Comparison of ENCODE assay signal across 22 cellular contexts in genomic region chr3:58326267-58326932, GRCh38. TPM values are rescaled to one million over a fixed set of nuclear protein-coding genes. Genes with fewer than 3 reads are reported as not detected.
A peak's percentile ranks its signal among the peaks of the same experiment; 100 is the strongest.
DNase-seq lines count a peak whose midpoint lies in the region; ATAC-seq and TF ChIP-seq lines count a peak whose summit lies in the region.
"Had no signal": no experiment of that assay in that cellular context is flagged by ENCODE, and none has a peak within 500 bp of the region (broad histone marks: within the 10 kb centered on the region; RNA-seq: fewer than 3 reads in every experiment).

No MANE protein-coding gene starts in this region.

- H4K20me1 ChIP-seq in OCI-LY1 (ENCODE audit: insufficient read depth, low read length) (no peaks in the 10 kb centered on the region), MM.1S (ENCODE audit: insufficient read depth, low read length) (no peaks in the 10 kb centered on the region)

- intact Hi-C loops in activated CD4-positive, alpha-beta T cell treated with anti-CD3 and anti-CD28 coated beads, Interleukin-2, amount 10 ng/mL, durations not matched to agents 24 days and 14 days (cut with micrococcal nuclease), result no loop called here
- intact Hi-C loops in right cardiac atrium (cut with DNase I), result loop anchor here in 2 of 4 donors (5.0 to 10.0 kb wide), 2 partner anchors 86 to 168 kb away; partner anchors contain the start of gene KCTD6 (in 1 of the 2)

- DNase-seq in activated CD4-positive, alpha-beta T cell treated with anti-CD3 and anti-CD28 coated beads, Interleukin-2, amount 10 ng/mL, durations not matched to agents 24 days and 14 days, result no peak
- DNase-seq in activated CD4-positive, alpha-beta T cell treated with anti-CD3 and anti-CD28 coated beads for 1 hour, result no peak
- DNase-seq in chondrocyte (ENCODE audit: low spot score), result no peak
- DNase-seq in right cardiac atrium, result no peak
- DNase-seq in left lobe of liver (ENCODE audit: low spot score), result no peak
- no peak for DNase-seq in MM.1S
- DNase-seq: activated CD4-positive, alpha-beta T cell treated with anti-CD3 and anti-CD28 coated beads for 48 hours; activated CD8-positive, alpha-beta memory T cell treated with anti-CD3 and anti-CD28 coated beads, Interleukin-2, amount 50 U/mL, for 4 hours; activated gamma-delta T cell treated with Interleukin-2 at 50 U/mL for 16 hours; central memory CD4-positive, alpha-beta T cell; DND-41; KG1; left cardiac atrium; NCI-H1694; NCI-H2171 treated with DMSO at 0.1 percent for 48 hours; posterior cingulate gyrus; tibial artery had no signal

- no peak overlapping the region for H3K4me3 Mint-ChIP-seq in activated CD4-positive, alpha-beta T cell treated with anti-CD3 and anti-CD28 coated beads, Interleukin-2, amount 10 ng/mL, durations not matched to agents 24 days and 14 days
- no peak overlapping the region for H3K4me3 Mint-ChIP-seq in chondrocyte (ENCODE audit: unreplicated experiment)
- no peak overlapping the region for H3K4me3 Mint-ChIP-seq in stimulated activated memory B cell treated with anti-CD40 and anti-IgM and Interleukin-4, amounts not matched to agents 10 μg/mL and 1 μg/mL and 100 μg/mL, for 72 hours
- H3K4me3 Mint-ChIP-seq: natural killer cell treated with Interleukin-12 subunit alpha and Interleukin-12 subunit beta and Interleukin-15 and Interleukin-18, amount 100 ng/mL, for 72 hours had no signal

- H3K9me2 ChIP-seq in OCI-LY1 (ENCODE audit: low read depth, low read length) (no peaks in the 10 kb centered on the region), MM.1S (replicated peaks; ENCODE audit: insufficient read depth, low read length) (no peaks in the 10 kb centered on the region)

- H3F3A ChIP-seq in OCI-LY1 (ENCODE audit: insufficient read depth, low read length), result peaks cover 5% of the 10 kb centered on the region; the same call in 1 of the 2 replicates
- no peaks in the 10 kb centered on the region for H3F3A ChIP-seq in MM.1S (ENCODE audit: insufficient read depth, low read length)

- no peak for ATAC-seq in stimulated activated memory B cell treated with anti-CD40 and anti-IgM and Interleukin-4, amounts not matched to agents 10 μg/mL and 1 μg/mL and 100 μg/mL, for 72 hours
- ATAC-seq in right cardiac atrium (no peak), left lobe of liver (no peak)
- ATAC-seq: natural killer cell treated with Interleukin-12 subunit alpha and Interleukin-12 subunit beta and Interleukin-15 and Interleukin-18, amount 100 ng/mL, for 72 hours; Right ventricle myocardium inferior had no signal

- WGBS in right cardiac atrium, result 93% methylated on average over 10 of the region's 10 CpGs

- H3K27ac Mint-ChIP-seq in activated CD4-positive, alpha-beta T cell treated with anti-CD3 and anti-CD28 coated beads, Interleukin-2, amount 10 ng/mL, durations not matched to agents 24 days and 14 days, result peak overlapping the region; percentile 47
- peak overlapping the region; percentile 32 for H3K27ac Mint-ChIP-seq in chondrocyte (ENCODE audit: unreplicated experiment)
- peak overlapping the region; percentile 93 for H3K27ac Mint-ChIP-seq in stimulated activated memory B cell treated with anti-CD40 and anti-IgM and Interleukin-4, amounts not matched to agents 10 μg/mL and 1 μg/mL and 100 μg/mL, for 72 hours
- H3K27ac Mint-ChIP-seq: natural killer cell treated with Interleukin-12 subunit alpha and Interleukin-12 subunit beta and Interleukin-15 and Interleukin-18, amount 100 ng/mL, for 72 hours had no signal

- no peak overlapping the region for H3K4me3 ChIP-seq in OCI-LY1 (ENCODE audit: low read depth, low read length, poor library complexity, severe bottlenecking)
- H3K4me3 ChIP-seq in right cardiac atrium (ENCODE audit: low read length), result no peak overlapping the region
- no peak overlapping the region for H3K4me3 ChIP-seq in MM.1S (ENCODE audit: low read length)
- H3K4me3 ChIP-seq: GM12878, tibial artery had no signal

- peaks cover 64% of the 10 kb centered on the region for H3K4me1 ChIP-seq in OCI-LY1 (ENCODE audit: insufficient read depth, low read length, severe bottlenecking)
- H3K4me1 ChIP-seq in right cardiac atrium (ENCODE audit: control insufficient read depth, insufficient read depth, low read length), result no peaks in the 10 kb centered on the region
- peaks cover 9% of the 10 kb centered on the region for H3K4me1 ChIP-seq in MM.1S (ENCODE audit: low read length)

- H3K9ac ChIP-seq in OCI-LY1 (ENCODE audit: low read length) (no peak overlapping the region), MM.1S (ENCODE audit: low read length) (no peak overlapping the region)

- no peaks in the 10 kb centered on the region for H3K27me3 Mint-ChIP-seq in activated CD4-positive, alpha-beta T cell treated with anti-CD3 and anti-CD28 coated beads, Interleukin-2, amount 10 ng/mL, durations not matched to agents 24 days and 14 days
- H3K27me3 Mint-ChIP-seq in chondrocyte (ENCODE audit: low read depth), result no peaks in the 10 kb centered on the region
- no peaks in the 10 kb centered on the region for H3K27me3 Mint-ChIP-seq in stimulated activated memory B cell treated with anti-CD40 and anti-IgM and Interleukin-4, amounts not matched to agents 10 μg/mL and 1 μg/mL and 100 μg/mL, for 72 hours
- H3K27me3 Mint-ChIP-seq: natural killer cell treated with Interleukin-12 subunit alpha and Interleukin-12 subunit beta and Interleukin-15 and Interleukin-18, amount 100 ng/mL, for 72 hours had no signal

- peaks cover 7% of the 10 kb centered on the region for H3K36me3 Mint-ChIP-seq in activated CD4-positive, alpha-beta T cell treated with anti-CD3 and anti-CD28 coated beads, Interleukin-2, amount 10 ng/mL, durations not matched to agents 24 days and 14 days (ENCODE audit: low read depth)
- no peaks in the 10 kb centered on the region for H3K36me3 Mint-ChIP-seq in chondrocyte (ENCODE audit: low read depth)
- H3K36me3 Mint-ChIP-seq in stimulated activated memory B cell treated with anti-CD40 and anti-IgM and Interleukin-4, amounts not matched to agents 10 μg/mL and 1 μg/mL and 100 μg/mL, for 72 hours, result no peaks in the 10 kb centered on the region
- H3K36me3 Mint-ChIP-seq: natural killer cell treated with Interleukin-12 subunit alpha and Interleukin-12 subunit beta and Interleukin-15 and Interleukin-18, amount 100 ng/mL, for 72 hours had no signal

- H3K79me2 ChIP-seq in OCI-LY1 (ENCODE audit: insufficient read depth, low read length), result no peaks in the 10 kb centered on the region
- no peaks in the 10 kb centered on the region for H3K79me2 ChIP-seq in MM.1S (ENCODE audit: low read length)

- H3K4me1 Mint-ChIP-seq in activated CD4-positive, alpha-beta T cell treated with anti-CD3 and anti-CD28 coated beads, Interleukin-2, amount 10 ng/mL, durations not matched to agents 24 days and 14 days, result peaks cover 33% of the 10 kb centered on the region
- H3K4me1 Mint-ChIP-seq in chondrocyte (ENCODE audit: low read depth), result peaks cover 23% of the 10 kb centered on the region
- H3K4me1 Mint-ChIP-seq in stimulated activated memory B cell treated with anti-CD40 and anti-IgM and Interleukin-4, amounts not matched to agents 10 μg/mL and 1 μg/mL and 100 μg/mL, for 72 hours, result peaks cover 59% of the 10 kb centered on the region

- no peaks in the 10 kb centered on the region for H3K9me3 Mint-ChIP-seq in activated CD4-positive, alpha-beta T cell treated with anti-CD3 and anti-CD28 coated beads, Interleukin-2, amount 10 ng/mL, durations not matched to agents 24 days and 14 days
- no peaks in the 10 kb centered on the region for H3K9me3 Mint-ChIP-seq in chondrocyte (ENCODE audit: low read depth)
- H3K9me3 Mint-ChIP-seq in stimulated activated memory B cell treated with anti-CD40 and anti-IgM and Interleukin-4, amounts not matched to agents 10 μg/mL and 1 μg/mL and 100 μg/mL, for 72 hours, result no peaks in the 10 kb centered on the region
- H3K9me3 Mint-ChIP-seq: natural killer cell treated with Interleukin-12 subunit alpha and Interleukin-12 subunit beta and Interleukin-15 and Interleukin-18, amount 100 ng/mL, for 72 hours had no signal

- H3K4me2 ChIP-seq in OCI-LY1 (ENCODE audit: low read length) (no peak overlapping the region), MM.1S (ENCODE audit: low read depth, low read length) (no peak overlapping the region)

- H3K9me3 ChIP-seq in OCI-LY1 (ENCODE audit: low read length) (no peaks in the 10 kb centered on the region), right cardiac atrium (ENCODE audit: control insufficient read depth, low read length) (no peaks in the 10 kb centered on the region), MM.1S (replicated peaks; ENCODE audit: insufficient read depth, low read length) (no peaks in the 10 kb centered on the region)
- H3K9me3 ChIP-seq: tibial artery had no signal

- no peak overlapping the region for H2AFZ ChIP-seq in OCI-LY1 (ENCODE audit: low read length)
- no peak overlapping the region for H2AFZ ChIP-seq in MM.1S (ENCODE audit: low read length)

- TF ChIP-seq CTCF in OCI-LY1 (IDR thresholded peaks at IDR 0.05; ENCODE audit: low read length) (no peak), chondrocyte (IDR thresholded peaks at IDR 0.05) (no peak), MM.1S (IDR thresholded peaks at IDR 0.05; ENCODE audit: low read length) (no peak)

- H3K27me3 ChIP-seq in OCI-LY1 (ENCODE audit: insufficient read depth, low read length) (no peaks in the 10 kb centered on the region), right cardiac atrium (ENCODE audit: control insufficient read depth, insufficient read depth) (no peaks in the 10 kb centered on the region), MM.1S (replicated peaks; ENCODE audit: insufficient read depth, low read length) (no peaks in the 10 kb centered on the region)
- H3K27me3 ChIP-seq: tibial artery had no signal

- peak overlapping the region; percentile 33 for H3K27ac ChIP-seq in OCI-LY1 (ENCODE audit: low read depth, low read length, poor library complexity, severe bottlenecking)
- no peak overlapping the region for H3K27ac ChIP-seq in right cardiac atrium (ENCODE audit: low read length)
- H3K27ac ChIP-seq in MM.1S (ENCODE audit: low read length), result no peak overlapping the region
- H3K27ac ChIP-seq: tibial artery had no signal

- H3K36me3 ChIP-seq in OCI-LY1 (ENCODE audit: insufficient read depth, low read length) (no peaks in the 10 kb centered on the region), MM.1S (replicated peaks; ENCODE audit: insufficient read depth, low read length) (no peaks in the 10 kb centered on the region)
- H3K36me3 ChIP-seq: tibial artery had no signal

RNA-seq across cellular contexts. Expression of gene PXK, which starts 6.3 kb away (rescaled TPM):
- total RNA-seq in activated CD4-positive, alpha-beta T cell treated with anti-CD3 and anti-CD28 coated beads, Interleukin-2, amount 10 ng/mL, durations not matched to agents 24 days and 14 days, result 41.1 and 45.7 TPM in 2 replicates
- total RNA-seq in chondrocyte, result 30.2 to 32.0 TPM (median 31.4 TPM) in 3 replicates
- 10 to 100 TPM; 11.4 to 17.3 (median 13.7) TPM for total RNA-seq in right cardiac atrium
- 7.7 TPM for polyA plus RNA-seq in right cardiac atrium
- 7.5 TPM for total RNA-seq in left lobe of liver

RNA-seq across cellular contexts. Expression of gene HTD2, which starts 20.1 kb away (rescaled TPM):
- 9.7 and 11.5 TPM in 2 replicates for total RNA-seq in activated CD4-positive, alpha-beta T cell treated with anti-CD3 and anti-CD28 coated beads, Interleukin-2, amount 10 ng/mL, durations not matched to agents 24 days and 14 days
- total RNA-seq in chondrocyte, result 5.0 to 10.9 TPM (median 7.2 TPM) in 3 replicates
- 10 to 100 TPM; 10.1 to 16.9 (median 12.2) TPM for total RNA-seq in right cardiac atrium
- polyA plus RNA-seq in right cardiac atrium, result 15.5 TPM
- 6.8 TPM for total RNA-seq in left lobe of liver

RNA-seq across cellular contexts. Expression of gene RPP14, which starts 20.4 kb away (rescaled TPM):
- total RNA-seq in activated CD4-positive, alpha-beta T cell treated with anti-CD3 and anti-CD28 coated beads, Interleukin-2, amount 10 ng/mL, durations not matched to agents 24 days and 14 days, result 22.7 and 25.2 TPM in 2 replicates
- 11.2 to 16.0 TPM (median 14.2 TPM) in 3 replicates for total RNA-seq in chondrocyte
- total RNA-seq in right cardiac atrium, result 10 to 100 TPM; 15.7 to 24.9 (median 18.3) TPM
- polyA plus RNA-seq in right cardiac atrium, result 26.0 TPM
- 9.7 TPM for total RNA-seq in left lobe of liver

Comparison
In these comparisons a context has a peak if more than half of its experiments do, and no peak if none do; other contexts are left out.
1. H3K27ac Mint-ChIP-seq: peak in every context shown above with its lines; median percentile 93 in stimulated activated memory B cell treated with anti-CD40 and anti-IgM and Interleukin-4, amounts not matched to agents 10 μg/mL and 1 μg/mL and 100 μg/mL, for 72 hours; 47 in activated CD4-positive, alpha-beta T cell treated with anti-CD3 and anti-CD28 coated beads, Interleukin-2, amount 10 ng/mL, durations not matched to agents 24 days and 14 days; 32 in chondrocyte.